19 cellular contexts compared by ENCODE assay signal in genomic region chr2:202185156-202185555, GRCh38. TPM values are rescaled to one million over a fixed set of nuclear protein-coding genes. Genes with fewer than 3 reads are reported as not detected.
DNase-seq lines count a peak whose midpoint lies in the region; ATAC-seq, FAIRE-seq and TF ChIP-seq lines count a peak whose summit lies in the region.
"Had no signal": no experiment of that assay in that cellular context is flagged by ENCODE, and none has a peak within 500 bp of the region (broad histone marks: within the 10 kb centered on the region; RNA-seq: fewer than 3 reads in every experiment).

No MANE protein-coding gene starts in this region.

- H2AFZ ChIP-seq in HepG2 (ENCODE audit: low read length), result no peak overlapping the region

- H3K4me3 Mint-ChIP-seq in chondrocyte (ENCODE audit: unreplicated experiment), result no peak overlapping the region
- no peak overlapping the region for H3K4me3 Mint-ChIP-seq in activated T-helper 2 cell treated with anti-CD3 and anti-CD28 coated beads, Interferon-gamma antibody, Interleukin-2, Interleukin-4, amounts not matched to agents 10 μg/mL and 5 μg/mL and 100 μg/mL, durations not matched to agents 14 hours and 24 hours and 36 hours (ENCODE audit: low read depth)
- H3K4me3 Mint-ChIP-seq: T-helper 1 cell treated with Interleukin-12 subunit alpha and Interleukin-12 subunit beta and Interleukin-4 antibody, amounts not matched to agents 30 μg/mL and 1 μg/mL, for 36 hours had no signal

- DNase-seq in HepG2 (ENCODE audit: low spot score) (no peak), NCI-H69 (lab: John Stamatoyannopoulos, UW) (peak; percentile 3), chondrocyte (ENCODE audit: low spot score) (no peak), SW 1271 (lab: John Stamatoyannopoulos, UW) (no peak), NCI-H1105 treated with DMSO at 0.1 percent for 48 hours (lab: John Stamatoyannopoulos, UW) (no peak)
- DNase-seq in activated T-helper 2 cell treated with anti-CD3 and anti-CD28 coated beads, Interferon-gamma antibody, Interleukin-2, Interleukin-4, amounts not matched to agents 10 μg/mL and 5 μg/mL and 100 μg/mL, durations not matched to agents 14 hours and 24 hours and 36 hours (ENCODE audit: low spot score), result no peak
- DNase-seq: NCI-H1436 treated with DMSO at 0.1 percent for 48 hours, NCI-H510A had no signal

- peaks cover 0 to 1% (median 0%) of the 10 kb centered on the region in 4 donors for H3K36me3 ChIP-seq in liver (ENCODE audit: control insufficient read depth in 4 of 4, insufficient read depth in 3 of 4, low read depth in 1 of 4, low read length in 3 of 4)
- no peaks in the 10 kb centered on the region for H3K36me3 ChIP-seq in HepG2 (replicated peaks in 1 of 2; ENCODE audit: control insufficient read depth in 1 of 2, insufficient read depth in 2 of 2, low read length in 2 of 2)
- H3K36me3 ChIP-seq: BLaER1 had no signal

- BruUV-seq in HepG2 (replicated peaks; lab: Mats Ljungman, UMichigan), result no TSS peak

- POLR2A ChIA-PET in HepG2 (lab: Yijun Ruan, JAX), result no interaction called here

- intact Hi-C loops in HepG2 (cut with micrococcal nuclease; ENCODE audit: unreplicated experiment), result no loop called here
- intact Hi-C loops in activated T-helper 2 cell treated with anti-CD3 and anti-CD28 coated beads, Interferon-gamma antibody, Interleukin-2, Interleukin-4, amounts not matched to agents 10 μg/mL and 5 μg/mL and 100 μg/mL, durations not matched to agents 14 hours and 24 hours and 36 hours (cut with micrococcal nuclease), result no loop called here

- H3K4me3 ChIP-seq in liver (ENCODE audit: low read depth in 1 of 3, low read length in 3 of 3) (no peak overlapping the region), HepG2 (replicated peaks in 1 of 3; ENCODE audit: insufficient read depth in 1 of 3, low read depth in 2 of 3, low read length in 3 of 3) (no peak overlapping the region)
- H3K4me3 ChIP-seq: BLaER1, GM12878, GM23248, K562, SK-N-MC had no signal

- H3K27ac Mint-ChIP-seq in chondrocyte (ENCODE audit: unreplicated experiment), result peak overlapping the region; percentile 85
- H3K27ac Mint-ChIP-seq in activated T-helper 2 cell treated with anti-CD3 and anti-CD28 coated beads, Interferon-gamma antibody, Interleukin-2, Interleukin-4, amounts not matched to agents 10 μg/mL and 5 μg/mL and 100 μg/mL, durations not matched to agents 14 hours and 24 hours and 36 hours, result no peak overlapping the region
- H3K27ac Mint-ChIP-seq: T-helper 1 cell treated with Interleukin-12 subunit alpha and Interleukin-12 subunit beta and Interleukin-4 antibody, amounts not matched to agents 30 μg/mL and 1 μg/mL, for 36 hours had no signal

- TF ChIP-seq EP300 in HepG2 (IDR thresholded peaks at IDR 0.05; ENCODE audit: low read depth in 2 of 2, low read length in 2 of 2) (no peak), HepG2 (CRISPR knock-in tag; IDR thresholded peaks at IDR 0.05; ENCODE audit: borderline replicate concordance) (no peak)

- in situ Hi-C loops in HepG2 (cut with HindIII; ENCODE audit: extremely low pct_ligation_motif_present, low pct_unique_long_range_greater_than_20kb), result loop anchor here (10.0 kb wide), 1 partner anchor 390 kb away; no protein-coding TSS in a partner anchor

- no peaks in the 10 kb centered on the region for H4K20me1 ChIP-seq in HepG2 (ENCODE audit: insufficient read depth, low read length)
- H4K20me1 ChIP-seq: BLaER1 had no signal

- H3K4me1 Mint-ChIP-seq in chondrocyte (ENCODE audit: low read depth), result peaks cover 24% of the 10 kb centered on the region
- H3K4me1 Mint-ChIP-seq in activated T-helper 2 cell treated with anti-CD3 and anti-CD28 coated beads, Interferon-gamma antibody, Interleukin-2, Interleukin-4, amounts not matched to agents 10 μg/mL and 5 μg/mL and 100 μg/mL, durations not matched to agents 14 hours and 24 hours and 36 hours (ENCODE audit: low read depth), result no peaks in the 10 kb centered on the region

- TF ChIP-seq CTCF in liver (IDR thresholded peaks at IDR 0.05; ENCODE audit: low read depth, low read length, missing input control), result no peak
- no peak for TF ChIP-seq CTCF in HepG2 (CRISPR knock-in tag; IDR thresholded peaks at IDR 0.05)
- TF ChIP-seq CTCF in chondrocyte (IDR thresholded peaks at IDR 0.05), result no peak

- H3K27me3 ChIP-seq in liver (ENCODE audit: control insufficient read depth in 4 of 4, insufficient read depth in 4 of 4, low read length in 3 of 4), result no peaks in the 10 kb centered on the region
- H3K27me3 ChIP-seq in HepG2 (ENCODE audit: control insufficient read depth in 1 of 2, insufficient read depth in 2 of 2, low read length in 2 of 2), result no peaks in the 10 kb centered on the region
- H3K27me3 ChIP-seq: BLaER1 had no signal

- no peak for FAIRE-seq in HepG2 (lab: Jason Lieb, UNC)
- FAIRE-seq: GM12878, GM18507, GM19239, K562 had no signal

- H3K4me2 ChIP-seq in HepG2 (ENCODE audit: low read depth, low read length), result no peak overlapping the region
- H3K4me2 ChIP-seq: BLaER1 had no signal

- WGBS in liver, result 72% methylated on average over 6 of the region's 6 CpGs
- WGBS in HepG2 (ENCODE audit: low lambda C conversion rate), result 67% methylated on average over 6 of the region's 6 CpGs

- no peak for TF ChIP-seq RAD21 in liver (IDR thresholded peaks at IDR 0.05)
- no peak for TF ChIP-seq RAD21 in HepG2 (CRISPR knock-in tag; IDR thresholded peaks at IDR 0.05)

- CTCF ChIA-PET in HepG2 (lab: Yijun Ruan, JAX; ENCODE audit: low intra/inter-chr PET ratio, low total read pairs), result no interaction called here

- H3K36me3 Mint-ChIP-seq in chondrocyte (ENCODE audit: low read depth), result no peaks in the 10 kb centered on the region
- no peaks in the 10 kb centered on the region for H3K36me3 Mint-ChIP-seq in activated T-helper 2 cell treated with anti-CD3 and anti-CD28 coated beads, Interferon-gamma antibody, Interleukin-2, Interleukin-4, amounts not matched to agents 10 μg/mL and 5 μg/mL and 100 μg/mL, durations not matched to agents 14 hours and 24 hours and 36 hours (ENCODE audit: low read depth)

- no peaks in the 10 kb centered on the region for H3K79me2 ChIP-seq in HepG2 (ENCODE audit: insufficient read depth, low read length)

- H3K4me1 ChIP-seq in liver (ENCODE audit: control insufficient read depth in 4 of 4, insufficient read depth in 4 of 4, low read length in 3 of 4), result peaks cover 12 to 42% (median 35%) of the 10 kb centered on the region in 4 donors
- H3K4me1 ChIP-seq in HepG2 (ENCODE audit: insufficient read depth, low read length), result peaks cover 42% of the 10 kb centered on the region
- H3K4me1 ChIP-seq: BLaER1 had no signal

- H3K9me3 Mint-ChIP-seq in chondrocyte (ENCODE audit: low read depth), result peaks cover 4% of the 10 kb centered on the region
- no peaks in the 10 kb centered on the region for H3K9me3 Mint-ChIP-seq in activated T-helper 2 cell treated with anti-CD3 and anti-CD28 coated beads, Interferon-gamma antibody, Interleukin-2, Interleukin-4, amounts not matched to agents 10 μg/mL and 5 μg/mL and 100 μg/mL, durations not matched to agents 14 hours and 24 hours and 36 hours
- H3K9me3 Mint-ChIP-seq: T-helper 1 cell treated with Interleukin-12 subunit alpha and Interleukin-12 subunit beta and Interleukin-4 antibody, amounts not matched to agents 30 μg/mL and 1 μg/mL, for 36 hours had no signal

- peak overlapping the region; percentile 83 to 85 for H3K27ac ChIP-seq in liver (ENCODE audit: low read depth in 1 of 2, low read length in 2 of 2)
- H3K27ac ChIP-seq in HepG2 (ENCODE audit: extremely low read length, insufficient read depth, low read length), result no peak overlapping the region
- H3K27ac ChIP-seq: 22Rv1, BLaER1, SK-N-MC had no signal

- ATAC-seq in HepG2, result no peak
- no peak for ATAC-seq in GM18870 (IDR thresholded peaks at IDR 0.05; ENCODE audit: unreplicated experiment)
- ATAC-seq: GM12878, K562 had no signal

- no peaks in the 10 kb centered on the region for H3K9me3 ChIP-seq in liver (ENCODE audit: control insufficient read depth in 4 of 4, low read length in 3 of 4)
- no peaks in the 10 kb centered on the region for H3K9me3 ChIP-seq in HepG2 (ENCODE audit: low read length)
- H3K9me3 ChIP-seq: BLaER1 had no signal

- H3K27me3 Mint-ChIP-seq in chondrocyte (ENCODE audit: low read depth), result no peaks in the 10 kb centered on the region
- H3K27me3 Mint-ChIP-seq in activated T-helper 2 cell treated with anti-CD3 and anti-CD28 coated beads, Interferon-gamma antibody, Interleukin-2, Interleukin-4, amounts not matched to agents 10 μg/mL and 5 μg/mL and 100 μg/mL, durations not matched to agents 14 hours and 24 hours and 36 hours (ENCODE audit: low read depth), result peaks cover 20% of the 10 kb centered on the region

- H3K9ac ChIP-seq in liver (ENCODE audit: low read depth in 1 of 2, low read length in 2 of 2), result peak overlapping the region; percentile 53 to 60
- no peak overlapping the region for H3K9ac ChIP-seq in HepG2 (ENCODE audit: insufficient read depth, low read depth, low read length)
- H3K9ac ChIP-seq: BLaER1, GM23248 had no signal

- TF ChIP-seq POLR2A in HepG2 (IDR thresholded peaks at IDR 0.05; ENCODE audit: insufficient read depth in 1 of 2, low read depth in 2 of 2, low read length in 2 of 2), result no peak

RNA-seq across cellular contexts. Expression of gene SUMO1, which starts 53.2 kb away (rescaled TPM):
- total RNA-seq in liver, result 10 to 100 TPM; 42.7 to 51.5 TPM
- 100 to 1,000 TPM in 1 of 2 donors, 10 to 100 TPM in 1; 51.4 to 139 TPM for polyA plus RNA-seq in liver
- 173 and 267 TPM in 2 replicates for total RNA-seq in HepG2 (2016; rRNA removed; fragmentation: Illumina TruSeq; extraction: Trizol)
- total RNA-seq in HepG2 (2016; cell fraction: cytosol; rRNA removed; fragmentation: Illumina TruSeq; extraction: Trizol; ENCODE audit: low read depth), result 49.4 and 50.3 TPM in 2 replicates
- 180 and 275 TPM in 2 replicates for total RNA-seq in HepG2 (2016; cell fraction: insoluble cytoplasmic fraction; rRNA removed; fragmentation: Illumina TruSeq; extraction: Trizol)
- 126 and 129 TPM in 2 replicates for total RNA-seq in HepG2 (2016; cell fraction: membrane; rRNA removed; fragmentation: Illumina TruSeq; extraction: Trizol)
- total RNA-seq in HepG2 (2016; cell fraction: nucleus; rRNA removed; fragmentation: Illumina TruSeq; extraction: Trizol), result 67.2 and 70.9 TPM in 2 replicates
- polyA plus RNA-seq in HepG2 (2011; rRNA removed), result 66.6 and 101 TPM in 2 replicates
- 30.8 and 49.8 TPM in 2 replicates for polyA plus RNA-seq in HepG2 (2011; cell fraction: cytosol; rRNA removed)
- 9.5 and 13.2 TPM in 2 replicates for polyA plus RNA-seq in HepG2 (2011; cell fraction: nucleus; rRNA removed)
- 125 and 152 TPM in 2 replicates for polyA plus RNA-seq in HepG2 (2012)
- polyA plus RNA-seq in HepG2 (2016; cell fraction: cytosol; fragmentation: Illumina TruSeq; extraction: Trizol; ENCODE audit: low read depth), result 46.4 and 59.6 TPM in 2 replicates
- polyA plus RNA-seq in HepG2 (2016; cell fraction: insoluble cytoplasmic fraction; fragmentation: Illumina TruSeq; extraction: Trizol; ENCODE audit: low read depth), result 350 and 397 TPM in 2 replicates
- polyA plus RNA-seq in HepG2 (2016; cell fraction: membrane; fragmentation: Illumina TruSeq; extraction: Trizol; ENCODE audit: low read depth), result 114 and 128 TPM in 2 replicates
- polyA plus RNA-seq in HepG2 (2016; cell fraction: nucleus; fragmentation: Illumina TruSeq; extraction: Trizol; ENCODE audit: insufficient read depth, low read depth), result 128 and 143 TPM in 2 replicates
- 20.6 and 23.3 TPM in 2 replicates for polyA minus RNA-seq in HepG2 (2011; rRNA and poly(A)+ RNA removed; ENCODE audit: low replicate concordance)
- polyA minus RNA-seq in HepG2 (2011; cell fraction: cytosol; rRNA and poly(A)+ RNA removed), result 48.4 and 52.0 TPM in 2 replicates
- 24.3 and 25.2 TPM in 2 replicates for polyA minus RNA-seq in HepG2 (2011; cell fraction: nucleus; rRNA and poly(A)+ RNA removed)
- 82.1 to 88.5 TPM (median 84.6 TPM) in 3 replicates for total RNA-seq in chondrocyte
- 119 and 124 TPM in 2 replicates for total RNA-seq in activated T-helper 2 cell treated with anti-CD3 and anti-CD28 coated beads, Interferon-gamma antibody, Interleukin-2, Interleukin-4, amounts not matched to agents 10 μg/mL and 5 μg/mL and 100 μg/mL, durations not matched to agents 14 hours and 24 hours and 36 hours
